13 cellular contexts compared by ENCODE assay signal in genomic region chr15:101684877-101685276, GRCh38.
"Had no signal": no experiment of that assay in that cellular context is flagged by ENCODE, and none has a peak within 500 bp of the region (broad histone marks: within the 10 kb centered on the region; RNA-seq: fewer than 3 reads in every experiment).

No MANE protein-coding gene starts in this region.

- H3K4me3 ChIP-seq: psoas muscle, stomach, uterus had no signal

- H3K4me1 Mint-ChIP-seq: nephron had no signal

- H3K9me3 Mint-ChIP-seq: activated CD4-positive, alpha-beta memory T cell treated with anti-CD3 and anti-CD28 coated beads for 36 hours; effector memory CD8-positive, alpha-beta T cell; nephron had no signal

- H3K9me3 ChIP-seq: psoas muscle, stomach, uterus had no signal

- H3K27ac ChIP-seq: psoas muscle, stomach, uterus, VCaP had no signal

- H3K27me3 Mint-ChIP-seq: activated CD4-positive, alpha-beta memory T cell treated with anti-CD3 and anti-CD28 coated beads for 36 hours; effector memory CD8-positive, alpha-beta T cell had no signal

- DNase-seq: activated CD4-positive, alpha-beta memory T cell treated with anti-CD3 and anti-CD28 coated beads for 36 hours; activated gamma-delta T cell treated with Interleukin-2 at 50 U/mL for 16 hours; activated T-cell treated with anti-CD3 and anti-CD28 coated beads, Interleukin-2, amount 50 U/mL, for 48 hours; aorta; effector memory CD8-positive, alpha-beta T cell; hippocampal formation; left colon; occipital lobe; psoas muscle; stomach; uterus had no signal

- ATAC-seq: effector memory CD8-positive, alpha-beta T cell had no signal

- H3K27ac Mint-ChIP-seq: nephron had no signal

- H3K4me3 Mint-ChIP-seq: activated CD4-positive, alpha-beta memory T cell treated with anti-CD3 and anti-CD28 coated beads for 36 hours; effector memory CD8-positive, alpha-beta T cell; nephron had no signal

- H3K27me3 ChIP-seq: stomach, uterus had no signal

- H3K4me1 ChIP-seq: psoas muscle, stomach, uterus had no signal

- H3K36me3 ChIP-seq: uterus had no signal
